In genomic region chr12:127411981-127412380, GRCh38 we compare ENCODE assay signal across 5 cellular contexts.
"Had no signal": no experiment of that assay in that cellular context is flagged by ENCODE, and none has a peak within 500 bp of the region (broad histone marks: within the 10 kb centered on the region; RNA-seq: fewer than 3 reads in every experiment).

No MANE protein-coding gene starts in this region.

- H3K4me3 ChIP-seq: GM23338 had no signal

- H3K27me3 Mint-ChIP-seq: IgD-negative memory B cell had no signal

- H3K27ac ChIP-seq: HL-60 had no signal

- H3K9me3 Mint-ChIP-seq: H9 had no signal

- DNase-seq: H9, HCEC 1CT had no signal

- H3K27ac Mint-ChIP-seq: GM23338, H9, IgD-negative memory B cell had no signal

- H2AFZ ChIP-seq: GM23338 had no signal

- H3K4me1 Mint-ChIP-seq: GM23338 had no signal

- H3K4me2 ChIP-seq: GM23338 had no signal

- H3K4me3 Mint-ChIP-seq: GM23338, IgD-negative memory B cell had no signal
